Comparison of ENCODE assay signal across 8 cellular contexts in genomic region chrX:153922932-153923857, GRCh38. TPM values are rescaled to one million over a fixed set of nuclear protein-coding genes. Genes with fewer than 3 reads are reported as not detected.
DNase-seq lines count a peak whose midpoint lies in the region; ATAC-seq and TF ChIP-seq lines count a peak whose summit lies in the region.

No MANE protein-coding gene starts in this region.

- no peaks in the 10 kb centered on the region for H3K36me3 ChIP-seq in transverse colon

- in situ Hi-C loops in transverse colon (cut with MboI; ENCODE audit: low pct_ligation_motif_present in 1 of 4, low pct_unique_long_range_greater_than_20kb in 1 of 4, low sequenced_read_pairs in 3 of 4), result loop anchor here in 1 of 4 donors (25.0 kb wide), 1 partner anchor 111 kb away; no protein-coding TSS in a partner anchor

- ATAC-seq in GM19324 (IDR thresholded peaks at IDR 0.05; ENCODE audit: low FRiP score, unreplicated experiment) (no peak), HG02973 (IDR thresholded peaks at IDR 0.05; ENCODE audit: unreplicated experiment) (no peak)

- peaks cover 0 to 35% (median 13%) of the 10 kb centered on the region in 4 donors for H3K4me1 ChIP-seq in transverse colon

- TF ChIP-seq EP300 in transverse colon (IDR thresholded peaks at IDR 0.05; ENCODE audit: low read depth), result no peak

- no peak for TF ChIP-seq POLR2A in transverse colon (IDR thresholded peaks at IDR 0.05)

- H3K27ac ChIP-seq in transverse colon, result peak overlapping the region in 3 of 4 donors; percentile 9 to 99 (median 98)

- intact Hi-C loops in transverse colon (cut with DNase I; ENCODE audit: low total_unique reads), result no loop called here

- WGBS in transverse colon (ENCODE audit: low coverage in 1 of 2), 2 donors, result 61% methylated on average over 25 of the region's 25 CpGs; no CpG with 5 or more reads in 1 of the 2 donors

- TF ChIP-seq CTCF in transverse colon (IDR thresholded peaks at IDR 0.05), result peak; percentile 10 to 42 (median 36)

- no peaks in the 10 kb centered on the region for H3K9me3 ChIP-seq in transverse colon

- DNase-seq in DMS153 treated with DMSO at 0.1 percent for 48 hours (lab: John Stamatoyannopoulos, UW; ENCODE audit: unreplicated experiment) (peak; percentile 44), DMS153 (lab: John Stamatoyannopoulos, UW) (no peak), NCI-H1105 treated with DMSO at 0.1 percent for 48 hours (lab: John Stamatoyannopoulos, UW) (peak; percentile 47), anterior cingulate cortex (lab: John Stamatoyannopoulos, UW) (peak in 44 of 58 donors; percentile 9 to 75 (median 36)), iPS-NIHi11 (ENCODE audit: low spot score) (peak; percentile 51), transverse colon (peak; percentile 72)

- H3K27me3 ChIP-seq in transverse colon, result no peaks in the 10 kb centered on the region

- H3K4me3 ChIP-seq in transverse colon, result no peak overlapping the region

RNA-seq across cellular contexts. Expression of gene ARHGAP4, which starts 2.9 kb away (rescaled TPM):
- 10 to 100 TPM; 44.9 to 52.4 (median 49.9) TPM for total RNA-seq in transverse colon

RNA-seq across cellular contexts. Expression of gene NAA10, which starts 11.6 kb away (rescaled TPM):
- total RNA-seq in transverse colon, result 10 to 100 TPM; 29.9 to 57.2 (median 47.4) TPM

RNA-seq across cellular contexts. Expression of gene AVPR2, which starts 18.7 kb away (rescaled TPM):
- total RNA-seq in transverse colon, result 10 to 100 TPM in 1 of 4 donors, 1 to 10 TPM in 1, under 1 TPM in 1, not detected in 1; 0.41 to 72.2 (median 9.8) TPM

RNA-seq across cellular contexts. Expression of gene RENBP, which starts 21.2 kb away (rescaled TPM):
- total RNA-seq in transverse colon, result 10 to 100 TPM in 1 of 4 donors, 1 to 10 TPM in 2, not detected in 1; 4.6 to 13.1 (median 7.2) TPM

RNA-seq across cellular contexts. Expression of gene L1CAM, which starts 37.2 kb away (rescaled TPM):
- total RNA-seq in transverse colon, result 1 to 10 TPM; 5.2 to 7.1 (median 6.1) TPM
